Comparison of ENCODE assay signal across 23 cellular contexts in the genomic region with DNA sequence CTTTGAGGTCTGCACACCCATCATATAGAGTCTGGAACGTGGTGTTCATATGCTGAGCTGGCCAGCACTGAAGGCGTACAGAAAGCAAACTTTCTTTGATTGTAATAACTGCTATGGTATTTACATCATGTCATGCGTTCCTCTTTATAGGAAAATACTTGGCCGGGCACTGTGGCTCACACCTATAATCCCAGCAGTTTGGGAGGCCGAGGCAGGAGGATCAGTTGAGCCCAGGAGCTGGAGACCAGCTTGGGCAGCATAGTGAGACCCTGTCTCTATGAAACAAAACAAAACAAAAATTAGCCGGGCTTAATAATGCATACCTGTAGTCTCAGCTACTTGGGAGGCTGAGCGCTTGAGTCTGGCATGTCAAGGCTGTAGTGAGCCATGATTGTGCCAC. TPM values are rescaled to one million over a fixed set of nuclear protein-coding genes. Genes with fewer than 3 reads are reported as not detected.
"Had no signal": no experiment of that assay in that cellular context is flagged by ENCODE, and none has a peak within 500 bp of the region (broad histone marks: within the 10 kb centered on the region; RNA-seq: fewer than 3 reads in every experiment).

No MANE protein-coding gene starts in this region.

- ATAC-seq: foreskin keratinocyte; gastroesophageal sphincter; heart left ventricle; left lobe of liver; natural killer cell; pancreas; sciatic nerve; stimulated activated effector memory CD8-positive, alpha-beta T cell treated with anti-CD3 and anti-CD28 coated beads, Interleukin-12 subunit alpha, Interleukin-12 subunit beta, amount 100 ng/mL, for 72 hours had no signal

- H3K27ac ChIP-seq: esophagus muscularis mucosa, foreskin keratinocyte, gastroesophageal sphincter, heart left ventricle, hepatocyte, neutrophil, pancreas, thoracic aorta, tibial nerve, vagina had no signal

- DNase-seq: effector memory CD4-positive, alpha-beta T cell; foreskin keratinocyte; heart left ventricle; kidney; natural killer cell; pancreas; stimulated activated CD4-positive, alpha-beta T cell treated with anti-CD3 and anti-CD28 coated beads, Interleukin-2, amount 100 ng/mL, for 24 hours; stimulated activated CD4-positive, alpha-beta T cell treated with anti-CD3 and anti-CD28 coated beads, Interleukin-4, amount 100 ng/mL, for 24 hours had no signal

- FAIRE-seq: endothelial cell of umbilical vein, kidney, pancreas had no signal

- H3K4me1 ChIP-seq: foreskin keratinocyte had no signal

- H3K36me3 Mint-ChIP-seq: memory B cell, natural killer cell had no signal

- H3K4me3 ChIP-seq: esophagus muscularis mucosa, gastroesophageal sphincter, heart left ventricle, hepatocyte, lung, pancreas, thoracic aorta, tibial nerve, vagina had no signal

- H3K27me3 Mint-ChIP-seq: memory B cell; stimulated activated naive CD8-positive, alpha-beta T cell treated with anti-CD3 and anti-CD28 coated beads, Interleukin-15, Interleukin-2, amounts not matched to agents 100 ng/mL and 50 ng/mL, for 24 hours had no signal

- H2AFZ ChIP-seq: hepatocyte had no signal

- H3K9me3 ChIP-seq: esophagus muscularis mucosa, gastroesophageal sphincter, heart left ventricle, neutrophil, pancreas, thoracic aorta, tibial nerve, vagina had no signal

- H3K4me3 Mint-ChIP-seq: memory B cell; natural killer cell; stimulated activated effector memory CD8-positive, alpha-beta T cell treated with anti-CD3 and anti-CD28 coated beads, Interleukin-12 subunit alpha, Interleukin-12 subunit beta, amount 100 ng/mL, for 72 hours; stimulated activated naive CD8-positive, alpha-beta T cell treated with anti-CD3 and anti-CD28 coated beads, Interleukin-15, Interleukin-2, amounts not matched to agents 100 ng/mL and 50 ng/mL, for 24 hours had no signal

- H3K27ac Mint-ChIP-seq: memory B cell; natural killer cell; stimulated activated effector memory CD8-positive, alpha-beta T cell treated with anti-CD3 and anti-CD28 coated beads, Interleukin-12 subunit alpha, Interleukin-12 subunit beta, amount 100 ng/mL, for 72 hours; stimulated activated naive CD8-positive, alpha-beta T cell treated with anti-CD3 and anti-CD28 coated beads, Interleukin-15, Interleukin-2, amounts not matched to agents 100 ng/mL and 50 ng/mL, for 24 hours had no signal

- H3K9me3 Mint-ChIP-seq: memory B cell; natural killer cell; stimulated activated effector memory CD8-positive, alpha-beta T cell treated with anti-CD3 and anti-CD28 coated beads, Interleukin-12 subunit alpha, Interleukin-12 subunit beta, amount 100 ng/mL, for 72 hours; stimulated activated naive CD8-positive, alpha-beta T cell treated with anti-CD3 and anti-CD28 coated beads, Interleukin-15, Interleukin-2, amounts not matched to agents 100 ng/mL and 50 ng/mL, for 24 hours had no signal

- H3K27me3 ChIP-seq: pancreas, vagina had no signal

- H3K4me2 ChIP-seq: hepatocyte had no signal

- H3K79me2 ChIP-seq: hepatocyte had no signal

RNA-seq across cellular contexts. Expression of gene SNX22, which starts 3.4 kb away (rescaled TPM):
- total RNA-seq: vagina had no signal
- polyA plus RNA-seq: fibroblast of lung had no signal
